1 cellular context compared by ENCODE assay signal in the genomic region with DNA sequence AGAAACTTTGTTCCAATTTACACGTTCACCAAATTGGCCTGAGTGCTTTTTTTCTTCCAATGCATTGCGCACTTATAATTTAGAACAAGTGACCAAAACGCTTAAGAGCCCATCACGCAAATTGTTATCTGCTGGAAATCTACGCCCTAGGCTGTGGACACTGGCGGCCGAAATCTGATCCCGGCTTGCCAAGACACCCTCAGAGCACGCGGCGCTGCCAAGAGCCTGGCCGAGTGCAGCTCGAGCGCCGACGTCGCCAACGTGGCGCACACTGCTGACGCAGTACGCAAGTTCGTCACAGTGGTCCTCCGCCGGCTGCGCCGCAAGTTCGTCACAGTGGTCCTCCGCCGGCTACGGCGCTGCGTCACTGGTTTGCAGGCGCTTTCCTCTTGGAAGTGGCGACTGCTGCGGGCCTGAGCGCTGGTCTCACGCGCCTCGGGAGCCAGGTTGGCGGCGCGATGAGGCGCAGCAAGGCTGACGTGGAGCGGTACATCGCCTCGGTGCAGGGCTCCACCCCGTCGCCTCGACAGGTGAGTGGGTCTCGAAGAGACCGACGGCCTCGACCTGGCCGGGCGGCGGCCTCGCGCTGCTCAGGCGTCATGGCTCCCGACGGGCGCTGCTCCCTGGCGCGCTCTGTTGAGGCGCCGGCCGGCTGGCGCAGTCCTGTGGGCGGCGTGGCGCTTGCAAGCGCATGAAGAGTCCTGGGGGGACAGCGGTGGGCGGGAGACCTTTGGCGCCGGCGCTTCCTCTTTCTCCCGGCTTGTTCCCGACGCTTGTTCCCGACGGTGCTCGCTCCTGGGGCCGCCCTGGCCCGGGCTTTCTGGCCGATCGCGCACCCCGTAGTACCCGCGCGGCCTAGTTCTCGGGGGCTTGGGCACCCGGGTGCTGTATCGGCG.
A peak's percentile ranks its signal among the peaks of the same experiment; 100 is the strongest.
TF ChIP-seq lines count a peak whose summit lies in the region.

A gene (plus strand): TSS at position 334 of the 896 bp plus-strand sequence. CDS start 125 bp downstream, at position 459.

TF ChIP-seq in K562, 482 proteins besides CTCF, POLR2A, EP300 and RAD21 (continued from another document and continues in another):
- TF ChIP-seq, protein P1, sequence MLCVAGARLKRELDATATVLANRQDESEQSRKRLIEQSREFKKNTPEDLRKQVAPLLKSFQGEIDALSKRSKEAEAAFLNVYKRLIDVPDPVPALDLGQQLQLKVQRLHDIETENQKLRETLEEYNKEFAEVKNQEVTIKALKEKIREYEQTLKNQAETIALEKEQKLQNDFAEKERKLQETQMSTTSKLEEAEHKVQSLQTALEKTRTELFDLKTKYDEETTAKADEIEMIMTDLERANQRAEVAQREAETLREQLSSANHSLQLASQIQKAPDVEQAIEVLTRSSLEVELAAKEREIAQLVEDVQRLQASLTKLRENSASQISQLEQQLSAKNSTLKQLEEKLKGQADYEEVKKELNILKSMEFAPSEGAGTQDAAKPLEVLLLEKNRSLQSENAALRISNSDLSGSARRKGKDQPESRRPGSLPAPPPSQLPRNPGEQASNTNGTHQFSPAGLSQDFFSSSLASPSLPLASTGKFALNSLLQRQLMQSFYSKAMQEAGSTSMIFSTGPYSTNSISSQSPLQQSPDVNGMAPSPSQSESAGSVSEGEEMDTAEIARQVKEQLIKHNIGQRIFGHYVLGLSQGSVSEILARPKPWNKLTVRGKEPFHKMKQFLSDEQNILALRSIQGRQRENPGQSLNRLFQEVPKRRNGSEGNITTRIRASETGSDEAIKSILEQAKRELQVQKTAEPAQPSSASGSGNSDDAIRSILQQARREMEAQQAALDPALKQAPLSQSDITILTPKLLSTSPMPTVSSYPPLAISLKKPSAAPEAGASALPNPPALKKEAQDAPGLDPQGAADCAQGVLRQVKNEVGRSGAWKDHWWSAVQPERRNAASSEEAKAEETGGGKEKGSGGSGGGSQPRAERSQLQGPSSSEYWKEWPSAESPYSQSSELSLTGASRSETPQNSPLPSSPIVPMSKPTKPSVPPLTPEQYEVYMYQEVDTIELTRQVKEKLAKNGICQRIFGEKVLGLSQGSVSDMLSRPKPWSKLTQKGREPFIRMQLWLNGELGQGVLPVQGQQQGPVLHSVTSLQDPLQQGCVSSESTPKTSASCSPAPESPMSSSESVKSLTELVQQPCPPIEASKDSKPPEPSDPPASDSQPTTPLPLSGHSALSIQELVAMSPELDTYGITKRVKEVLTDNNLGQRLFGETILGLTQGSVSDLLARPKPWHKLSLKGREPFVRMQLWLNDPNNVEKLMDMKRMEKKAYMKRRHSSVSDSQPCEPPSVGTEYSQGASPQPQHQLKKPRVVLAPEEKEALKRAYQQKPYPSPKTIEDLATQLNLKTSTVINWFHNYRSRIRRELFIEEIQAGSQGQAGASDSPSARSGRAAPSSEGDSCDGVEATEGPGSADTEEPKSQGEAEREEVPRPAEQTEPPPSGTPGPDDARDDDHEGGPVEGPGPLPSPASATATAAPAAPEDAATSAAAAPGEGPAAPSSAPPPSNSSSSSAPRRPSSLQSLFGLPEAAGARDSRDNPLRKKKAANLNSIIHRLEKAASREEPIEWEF (CRISPR knock-in tag; IDR thresholded peaks at IDR 0.05): no peak
- TF ChIP-seq, protein P2, sequence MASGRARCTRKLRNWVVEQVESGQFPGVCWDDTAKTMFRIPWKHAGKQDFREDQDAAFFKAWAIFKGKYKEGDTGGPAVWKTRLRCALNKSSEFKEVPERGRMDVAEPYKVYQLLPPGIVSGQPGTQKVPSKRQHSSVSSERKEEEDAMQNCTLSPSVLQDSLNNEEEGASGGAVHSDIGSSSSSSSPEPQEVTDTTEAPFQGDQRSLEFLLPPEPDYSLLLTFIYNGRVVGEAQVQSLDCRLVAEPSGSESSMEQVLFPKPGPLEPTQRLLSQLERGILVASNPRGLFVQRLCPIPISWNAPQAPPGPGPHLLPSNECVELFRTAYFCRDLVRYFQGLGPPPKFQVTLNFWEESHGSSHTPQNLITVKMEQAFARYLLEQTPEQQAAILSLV (tag; IDR thresholded peaks at IDR 0.05): 0 out of 2 replicates have a peak, but pooled peaks have one; percentile 36
- TF ChIP-seq ZNF324 (CRISPR knock-in tag; IDR thresholded peaks at IDR 0.05) (no peak), ZBTB7A (IDR thresholded peaks at IDR 0.05; ENCODE audit: borderline replicate concordance, control insufficient read depth, low read depth, low read length) (peak; percentile 44; the same call in 1 of the 2 replicates), SNRNP70 (optimal IDR thresholded peaks at IDR 0.05; ENCODE audit: low read depth, low read length) (no peak), ETV1 (tag; conservative IDR thresholded peaks at IDR 0.05; ENCODE audit: low read depth) (0 out of 2 replicates have a peak, but pooled peaks have one; percentile 12), FIP1L1 (IDR thresholded peaks at IDR 0.05; ENCODE audit: low read depth, low read length, poor library complexity, severe bottlenecking) (peak; percentile 72), RBM22 (IDR thresholded peaks at IDR 0.05; ENCODE audit: low read depth, low read length, poor library complexity, severe bottlenecking) (no peak), CBFA2T3 (IDR thresholded peaks at IDR 0.05) (0 out of 2 replicates have a peak, but pooled peaks have one; percentile 12), NFRKB (IDR thresholded peaks at IDR 0.05; ENCODE audit: low read depth) (0 out of 2 replicates have a peak, but pooled peaks have one; percentile 73), BCL6 (CRISPR knock-in tag; IDR thresholded peaks at IDR 0.05) (no peak), NCOA1 (IDR thresholded peaks at IDR 0.05; ENCODE audit: low read depth) (peak; percentile 93), KLF1 (tag; IDR thresholded peaks at IDR 0.05) (peak; percentile 59; the same call in 1 of the 2 replicates), MED1 (CRISPR knock-in tag; IDR thresholded peaks at IDR 0.05; ENCODE audit: borderline replicate concordance) (no peak), ZNF282 (CRISPR knock-in tag; IDR thresholded peaks at IDR 0.05) (0 out of 2 replicates have a peak, but pooled peaks have one; percentile 22), SMARCA4 (IDR thresholded peaks at IDR 0.05) (no peak), ZNF12 (CRISPR knock-in tag; IDR thresholded peaks at IDR 0.05) (no peak; the same call in 1 of the 2 replicates), ZNF347 (CRISPR knock-in tag; IDR thresholded peaks at IDR 0.05; ENCODE audit: low read depth) (no peak), CCAR2 (IDR thresholded peaks at IDR 0.05; ENCODE audit: low read depth, low read length) (no peak), NFIC (IDR thresholded peaks at IDR 0.05) (peak; percentile 63; the same call in 1 of the 2 replicates), ZNF133 (CRISPR knock-in tag; IDR thresholded peaks at IDR 0.05) (no peak), ZNF121 (CRISPR knock-in tag; conservative IDR thresholded peaks at IDR 0.05) (no peak), ZNF445 (CRISPR knock-in tag; IDR thresholded peaks at IDR 0.05; ENCODE audit: low read depth) (no peak)
- TF ChIP-seq, protein P3, sequence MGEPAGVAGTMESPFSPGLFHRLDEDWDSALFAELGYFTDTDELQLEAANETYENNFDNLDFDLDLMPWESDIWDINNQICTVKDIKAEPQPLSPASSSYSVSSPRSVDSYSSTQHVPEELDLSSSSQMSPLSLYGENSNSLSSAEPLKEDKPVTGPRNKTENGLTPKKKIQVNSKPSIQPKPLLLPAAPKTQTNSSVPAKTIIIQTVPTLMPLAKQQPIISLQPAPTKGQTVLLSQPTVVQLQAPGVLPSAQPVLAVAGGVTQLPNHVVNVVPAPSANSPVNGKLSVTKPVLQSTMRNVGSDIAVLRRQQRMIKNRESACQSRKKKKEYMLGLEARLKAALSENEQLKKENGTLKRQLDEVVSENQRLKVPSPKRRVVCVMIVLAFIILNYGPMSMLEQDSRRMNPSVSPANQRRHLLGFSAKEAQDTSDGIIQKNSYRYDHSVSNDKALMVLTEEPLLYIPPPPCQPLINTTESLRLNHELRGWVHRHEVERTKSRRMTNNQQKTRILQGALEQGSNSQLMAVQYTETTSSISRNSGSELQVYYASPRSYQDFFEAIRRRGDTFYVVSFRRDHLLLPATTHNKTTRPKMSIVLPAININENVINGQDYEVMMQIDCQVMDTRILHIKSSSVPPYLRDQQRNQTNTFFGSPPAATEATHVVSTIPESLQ (CRISPR knock-in tag; IDR thresholded peaks at IDR 0.05): peak; percentile 5; the same call in 1 of the 2 replicates
- TF ChIP-seq, protein P4, sequence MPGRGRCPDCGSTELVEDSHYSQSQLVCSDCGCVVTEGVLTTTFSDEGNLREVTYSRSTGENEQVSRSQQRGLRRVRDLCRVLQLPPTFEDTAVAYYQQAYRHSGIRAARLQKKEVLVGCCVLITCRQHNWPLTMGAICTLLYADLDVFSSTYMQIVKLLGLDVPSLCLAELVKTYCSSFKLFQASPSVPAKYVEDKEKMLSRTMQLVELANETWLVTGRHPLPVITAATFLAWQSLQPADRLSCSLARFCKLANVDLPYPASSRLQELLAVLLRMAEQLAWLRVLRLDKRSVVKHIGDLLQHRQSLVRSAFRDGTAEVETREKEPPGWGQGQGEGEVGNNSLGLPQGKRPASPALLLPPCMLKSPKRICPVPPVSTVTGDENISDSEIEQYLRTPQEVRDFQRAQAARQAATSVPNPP (IDR thresholded peaks at IDR 0.05; ENCODE audit: borderline replicate concordance, insufficient read depth, insufficient read length): no peak
- TF ChIP-seq, protein P5, sequence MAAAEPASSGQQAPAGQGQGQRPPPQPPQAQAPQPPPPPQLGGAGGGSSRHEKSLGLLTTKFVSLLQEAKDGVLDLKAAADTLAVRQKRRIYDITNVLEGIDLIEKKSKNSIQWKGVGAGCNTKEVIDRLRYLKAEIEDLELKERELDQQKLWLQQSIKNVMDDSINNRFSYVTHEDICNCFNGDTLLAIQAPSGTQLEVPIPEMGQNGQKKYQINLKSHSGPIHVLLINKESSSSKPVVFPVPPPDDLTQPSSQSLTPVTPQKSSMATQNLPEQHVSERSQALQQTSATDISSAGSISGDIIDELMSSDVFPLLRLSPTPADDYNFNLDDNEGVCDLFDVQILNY (CRISPR knock-in tag; IDR thresholded peaks at IDR 0.05): peak; percentile 38; the same call in 1 of the 2 replicates
- TF ChIP-seq, protein P6, sequence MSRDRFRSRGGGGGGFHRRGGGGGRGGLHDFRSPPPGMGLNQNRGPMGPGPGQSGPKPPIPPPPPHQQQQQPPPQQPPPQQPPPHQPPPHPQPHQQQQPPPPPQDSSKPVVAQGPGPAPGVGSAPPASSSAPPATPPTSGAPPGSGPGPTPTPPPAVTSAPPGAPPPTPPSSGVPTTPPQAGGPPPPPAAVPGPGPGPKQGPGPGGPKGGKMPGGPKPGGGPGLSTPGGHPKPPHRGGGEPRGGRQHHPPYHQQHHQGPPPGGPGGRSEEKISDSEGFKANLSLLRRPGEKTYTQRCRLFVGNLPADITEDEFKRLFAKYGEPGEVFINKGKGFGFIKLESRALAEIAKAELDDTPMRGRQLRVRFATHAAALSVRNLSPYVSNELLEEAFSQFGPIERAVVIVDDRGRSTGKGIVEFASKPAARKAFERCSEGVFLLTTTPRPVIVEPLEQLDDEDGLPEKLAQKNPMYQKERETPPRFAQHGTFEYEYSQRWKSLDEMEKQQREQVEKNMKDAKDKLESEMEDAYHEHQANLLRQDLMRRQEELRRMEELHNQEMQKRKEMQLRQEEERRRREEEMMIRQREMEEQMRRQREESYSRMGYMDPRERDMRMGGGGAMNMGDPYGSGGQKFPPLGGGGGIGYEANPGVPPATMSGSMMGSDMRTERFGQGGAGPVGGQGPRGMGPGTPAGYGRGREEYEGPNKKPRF (IDR thresholded peaks at IDR 0.05; ENCODE audit: low read depth, low read length): no peak
- TF ChIP-seq, protein P7, sequence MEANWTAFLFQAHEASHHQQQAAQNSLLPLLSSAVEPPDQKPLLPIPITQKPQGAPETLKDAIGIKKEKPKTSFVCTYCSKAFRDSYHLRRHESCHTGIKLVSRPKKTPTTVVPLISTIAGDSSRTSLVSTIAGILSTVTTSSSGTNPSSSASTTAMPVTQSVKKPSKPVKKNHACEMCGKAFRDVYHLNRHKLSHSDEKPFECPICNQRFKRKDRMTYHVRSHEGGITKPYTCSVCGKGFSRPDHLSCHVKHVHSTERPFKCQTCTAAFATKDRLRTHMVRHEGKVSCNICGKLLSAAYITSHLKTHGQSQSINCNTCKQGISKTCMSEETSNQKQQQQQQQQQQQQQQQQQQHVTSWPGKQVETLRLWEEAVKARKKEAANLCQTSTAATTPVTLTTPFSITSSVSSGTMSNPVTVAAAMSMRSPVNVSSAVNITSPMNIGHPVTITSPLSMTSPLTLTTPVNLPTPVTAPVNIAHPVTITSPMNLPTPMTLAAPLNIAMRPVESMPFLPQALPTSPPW (CRISPR knock-in tag; IDR thresholded peaks at IDR 0.05): no peak
- TF ChIP-seq, protein P8, sequence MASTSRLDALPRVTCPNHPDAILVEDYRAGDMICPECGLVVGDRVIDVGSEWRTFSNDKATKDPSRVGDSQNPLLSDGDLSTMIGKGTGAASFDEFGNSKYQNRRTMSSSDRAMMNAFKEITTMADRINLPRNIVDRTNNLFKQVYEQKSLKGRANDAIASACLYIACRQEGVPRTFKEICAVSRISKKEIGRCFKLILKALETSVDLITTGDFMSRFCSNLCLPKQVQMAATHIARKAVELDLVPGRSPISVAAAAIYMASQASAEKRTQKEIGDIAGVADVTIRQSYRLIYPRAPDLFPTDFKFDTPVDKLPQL (IDR thresholded peaks at IDR 0.05; ENCODE audit: extremely low read depth, insufficient read length): no peak
- TF ChIP-seq, protein P9, sequence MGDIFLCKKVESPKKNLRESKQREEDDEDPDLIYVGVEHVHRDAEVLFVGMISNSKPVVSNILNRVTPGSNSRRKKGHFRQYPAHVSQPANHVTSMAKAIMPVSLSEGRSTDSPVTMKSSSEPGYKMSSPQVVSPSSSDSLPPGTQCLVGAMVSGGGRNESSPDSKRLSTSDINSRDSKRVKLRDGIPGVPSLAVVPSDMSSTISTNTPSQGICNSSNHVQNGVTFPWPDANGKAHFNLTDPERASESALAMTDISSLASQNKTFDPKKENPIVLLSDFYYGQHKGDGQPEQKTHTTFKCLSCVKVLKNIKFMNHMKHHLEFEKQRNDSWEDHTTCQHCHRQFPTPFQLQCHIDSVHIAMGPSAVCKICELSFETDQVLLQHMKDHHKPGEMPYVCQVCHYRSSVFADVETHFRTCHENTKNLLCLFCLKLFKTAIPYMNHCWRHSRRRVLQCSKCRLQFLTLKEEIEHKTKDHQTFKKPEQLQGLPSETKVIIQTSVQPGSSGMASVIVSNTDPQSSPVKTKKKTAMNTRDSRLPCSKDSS (IDR thresholded peaks at IDR 0.05; ENCODE audit: low read depth, partially characterized antibody): no peak
- TF ChIP-seq, protein P10, sequence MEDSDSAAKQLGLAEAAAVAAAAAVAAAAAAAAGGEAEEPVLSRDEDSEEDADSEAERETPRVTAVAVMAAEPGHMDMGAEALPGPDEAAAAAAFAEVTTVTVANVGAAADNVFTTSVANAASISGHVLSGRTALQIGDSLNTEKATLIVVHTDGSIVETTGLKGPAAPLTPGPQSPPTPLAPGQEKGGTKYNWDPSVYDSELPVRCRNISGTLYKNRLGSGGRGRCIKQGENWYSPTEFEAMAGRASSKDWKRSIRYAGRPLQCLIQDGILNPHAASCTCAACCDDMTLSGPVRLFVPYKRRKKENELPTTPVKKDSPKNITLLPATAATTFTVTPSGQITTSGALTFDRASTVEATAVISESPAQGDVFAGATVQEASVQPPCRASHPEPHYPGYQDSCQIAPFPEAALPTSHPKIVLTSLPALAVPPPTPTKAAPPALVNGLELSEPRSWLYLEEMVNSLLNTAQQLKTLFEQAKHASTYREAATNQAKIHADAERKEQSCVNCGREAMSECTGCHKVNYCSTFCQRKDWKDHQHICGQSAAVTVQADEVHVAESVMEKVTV (CRISPR knock-in tag; IDR thresholded peaks at IDR 0.05): no peak
- TF ChIP-seq, protein P11, sequence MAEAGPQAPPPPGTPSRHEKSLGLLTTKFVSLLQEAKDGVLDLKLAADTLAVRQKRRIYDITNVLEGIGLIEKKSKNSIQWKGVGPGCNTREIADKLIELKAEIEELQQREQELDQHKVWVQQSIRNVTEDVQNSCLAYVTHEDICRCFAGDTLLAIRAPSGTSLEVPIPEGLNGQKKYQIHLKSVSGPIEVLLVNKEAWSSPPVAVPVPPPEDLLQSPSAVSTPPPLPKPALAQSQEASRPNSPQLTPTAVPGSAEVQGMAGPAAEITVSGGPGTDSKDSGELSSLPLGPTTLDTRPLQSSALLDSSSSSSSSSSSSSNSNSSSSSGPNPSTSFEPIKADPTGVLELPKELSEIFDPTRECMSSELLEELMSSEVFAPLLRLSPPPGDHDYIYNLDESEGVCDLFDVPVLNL (CRISPR knock-in tag; IDR thresholded peaks at IDR 0.05; ENCODE audit: low read depth): peak; percentile 48; the same call in 1 of the 2 replicates
